In the genomic region with DNA sequence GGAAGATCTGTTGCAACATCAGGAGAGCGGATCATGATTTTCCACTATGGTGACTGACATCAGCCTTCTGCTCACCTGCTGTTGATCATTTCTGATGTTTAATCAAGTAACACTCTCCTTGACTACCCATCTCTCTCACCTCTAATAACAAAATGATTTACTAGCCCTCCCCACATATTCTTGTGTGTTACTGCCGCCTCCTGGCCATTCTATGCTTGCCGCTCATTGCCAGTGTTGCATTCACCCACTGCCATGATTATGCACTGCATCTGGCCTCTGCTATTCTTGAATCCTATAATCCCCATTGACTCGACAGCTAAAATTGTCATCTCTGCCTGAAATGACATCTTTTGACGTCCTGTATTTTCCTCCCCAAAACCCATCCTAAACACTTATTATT, we compare ENCODE assay signal across 13 cellular contexts.
DNase-seq lines count a peak whose midpoint lies in the region; ATAC-seq and TF ChIP-seq lines count a peak whose summit lies in the region.
"Had no signal": no experiment of that assay in that cellular context is flagged by ENCODE, and none has a peak within 500 bp of the region (broad histone marks: within the 10 kb centered on the region; RNA-seq: fewer than 3 reads in every experiment).

No MANE protein-coding gene starts in this region.

- H3K27ac Mint-ChIP-seq in Caco-2 (ENCODE audit: unreplicated experiment) = no peak overlapping the region

- no peaks in the 10 kb centered on the region for H3K79me2 ChIP-seq in HCT116 (ENCODE audit: insufficient read depth, low read length)

- H3K9ac ChIP-seq in HCT116 (ENCODE audit: low read length) = no peak overlapping the region

- no peak overlapping the region for H3K4me2 ChIP-seq in HCT116 (ENCODE audit: low read length)

- H2AFZ ChIP-seq in HCT116 (ENCODE audit: low read depth, low read length, poor library complexity, severe bottlenecking) = no peak overlapping the region

- no TSS peak for BruUV-seq in Caco-2 (replicated peaks; lab: Mats Ljungman, UMichigan)
- no TSS peak for BruUV-seq in HCT116 (replicated peaks; lab: Mats Ljungman, UMichigan)

- H3K27me3 Mint-ChIP-seq in Caco-2 (ENCODE audit: insufficient read depth, unreplicated experiment) = peaks cover 2% of the 10 kb centered on the region

- H3K27me3 ChIP-seq in Caco-2 (replicated peaks; ENCODE audit: control insufficient read depth, insufficient read depth, low read length) (no peaks in the 10 kb centered on the region), HCT116 (ENCODE audit: insufficient read depth, low read length) (no peaks in the 10 kb centered on the region)
- H3K27me3 ChIP-seq: body of pancreas had no signal

- H3K9me3 Mint-ChIP-seq in Caco-2 (ENCODE audit: unreplicated experiment) = no peaks in the 10 kb centered on the region

- intact Hi-C loops in Caco-2 (cut with micrococcal nuclease; ENCODE audit: unreplicated experiment) = no loop called here
- intact Hi-C loops in HCT116 (cut with micrococcal nuclease) = no loop called here
- intact Hi-C loops in sciatic nerve (cut with DNase I) = no loop called here

- TF ChIP-seq POLR2A in HCT116 (IDR thresholded peaks at IDR 0.05; ENCODE audit: borderline replicate concordance, extremely low read depth, insufficient read depth, insufficient read length) = no peak

- CTCF ChIA-PET in Caco-2 (lab: Charles Lee) (no interaction called here), HCT116 (lab: Charles Lee) (interaction anchor here (0.7 kb wide), 1 partner anchor 812 kb away, joined by 3 read pairs; no protein-coding TSS in a partner anchor)

- H3K36me3 Mint-ChIP-seq in Caco-2 (ENCODE audit: insufficient read depth, unreplicated experiment) = no peaks in the 10 kb centered on the region

- TF ChIP-seq CTCF in Caco-2 (IDR thresholded peaks at IDR 0.05; ENCODE audit: insufficient read depth in 1 of 2, low read depth in 1 of 2, low read length in 1 of 2, severe bottlenecking in 1 of 2, unreplicated experiment in 1 of 2) (peak; percentile 39 to 47), HCT116 (IDR thresholded peaks at IDR 0.05 in 2 of 3, conservative IDR thresholded peaks at IDR 0.05 in 1 of 3; ENCODE audit: borderline replicate concordance in 1 of 3, insufficient read depth in 1 of 3, low read depth in 2 of 3, low read length in 2 of 3) (peak in 2 of 3 experiments; percentile 7 to 43; a peak in 2 of 6 replicates)

- peak; percentile 31 for TF ChIP-seq RAD21 in HCT116 (IDR thresholded peaks at IDR 0.05; ENCODE audit: low read depth)

- H3K27ac ChIP-seq in HCT116 (ENCODE audit: low read depth, low read length) = no peak overlapping the region
- H3K27ac ChIP-seq: body of pancreas had no signal

- H3K4me1 ChIP-seq in Caco-2 (no peaks in the 10 kb centered on the region), HCT116 (ENCODE audit: control insufficient read depth in 1 of 2, insufficient read depth in 2 of 2, low read length in 2 of 2) (no peaks in the 10 kb centered on the region)
- H3K4me1 ChIP-seq: body of pancreas had no signal

- no peak overlapping the region for H3K4me3 Mint-ChIP-seq in Caco-2 (ENCODE audit: unreplicated experiment)

- ATAC-seq in HCT116 = peak; percentile 42; the same call in 1 of the 2 replicates
- ATAC-seq in GM19328 (IDR thresholded peaks at IDR 0.05; ENCODE audit: unreplicated experiment) = no peak
- no peak for ATAC-seq in HG03565 (IDR thresholded peaks at IDR 0.05; ENCODE audit: unreplicated experiment)
- ATAC-seq in sciatic nerve = no peak
- ATAC-seq: body of pancreas had no signal

- no peaks in the 10 kb centered on the region for H4K20me1 ChIP-seq in HCT116 (ENCODE audit: insufficient read depth)

- peak in 1 of 2 experiments; percentile 28 for DNase-seq in Caco-2
- no peak for DNase-seq in HCT116 (ENCODE audit: low read depth, low spot score)
- DNase-seq in SK-MEL-5 (ENCODE audit: low read depth, low spot score) = peak; percentile 60
- peak; percentile 27 for DNase-seq in iPS-NIHi11 (ENCODE audit: low spot score)
- DNase-seq in activated CD4-positive, CD25-positive, alpha-beta regulatory T cell treated with anti-CD3 and anti-CD28 coated beads, Interleukin-2, amount 50 U/mL, for 72 hours = no peak
- no peak for DNase-seq in sciatic nerve (ENCODE audit: low spot score)
- DNase-seq: activated T-cell treated with anti-CD3 and anti-CD28 coated beads, Interleukin-2, amount 50 U/mL, for 48 hours; body of pancreas; COR-L47; MV-4-11; small intestine had no signal

- RAD21 ChIA-PET in HCT116 (lab: Charles Lee; ENCODE audit: low non-redundant PET in 1 of 2, low total read pairs in 2 of 2, uncharacterized antibody in 2 of 2, unreplicated experiment in 2 of 2) = interaction anchor here in 1 of 2 experiments (0.5 kb wide), 1 partner anchor 901 kb away, joined by 3 read pairs; no protein-coding TSS in a partner anchor

- H3K4me1 Mint-ChIP-seq in Caco-2 (ENCODE audit: low read depth, unreplicated experiment) = no peaks in the 10 kb centered on the region

- in situ Hi-C loops in SK-MEL-5 (cut with HindIII; ENCODE audit: low pct_unique_long_range_greater_than_20kb, low sequenced_read_pairs) = no loop called here

- H3K4me3 ChIP-seq in Caco-2 (ENCODE audit: low read depth, low read length) = no peak overlapping the region
- no peak overlapping the region for H3K4me3 ChIP-seq in HCT116 (replicated peaks in 1 of 2; ENCODE audit: low read depth in 1 of 2, low read length in 2 of 2)
- H3K4me3 ChIP-seq: body of pancreas had no signal

- H3K9me3 ChIP-seq in Caco-2 = no peaks in the 10 kb centered on the region
- no peaks in the 10 kb centered on the region for H3K9me3 ChIP-seq in HCT116 (ENCODE audit: control insufficient read depth in 1 of 2, insufficient read depth in 1 of 2, low read depth in 1 of 2, low read length in 2 of 2)
- H3K9me3 ChIP-seq: body of pancreas had no signal

- H3K36me3 ChIP-seq in Caco-2 (ENCODE audit: control insufficient read depth, insufficient read depth, low read length) (no peaks in the 10 kb centered on the region), HCT116 (ENCODE audit: control insufficient read depth in 1 of 2, insufficient read depth in 2 of 2, low read length in 2 of 2) (no peaks in the 10 kb centered on the region)

- no peaks in the 10 kb centered on the region for H3K9me2 ChIP-seq in HCT116 (ENCODE audit: insufficient read depth)

- POLR2A ChIA-PET in Caco-2 (lab: Charles Lee) = no interaction called here
- POLR2A ChIA-PET in HCT116 (lab: Charles Lee) = no interaction called here

TF ChIP-seq in HCT116, 20 proteins besides CTCF, POLR2A, EP300 and RAD21:
- TF ChIP-seq YY1 (IDR thresholded peaks at IDR 0.05; ENCODE audit: extremely low read depth, insufficient replicate concordance, low read depth, low read length) (no peak), ELF1 (IDR thresholded peaks at IDR 0.05; ENCODE audit: borderline replicate concordance, low read depth) (no peak), SP1 (IDR thresholded peaks at IDR 0.05; ENCODE audit: low read depth) (no peak), EGR1 (IDR thresholded peaks at IDR 0.05; ENCODE audit: low read depth) (no peak), TCF7L2 (IDR thresholded peaks at IDR 0.05; ENCODE audit: borderline replicate concordance, extremely low read depth, insufficient read depth, insufficient read length) (no peak), ZFX (IDR thresholded peaks at IDR 0.05) (no peak), CBX3 (IDR thresholded peaks at IDR 0.05; ENCODE audit: low read depth) (no peak), EZH2phosphoT487 (IDR thresholded peaks at IDR 0.05; ENCODE audit: borderline replicate concordance) (no peak)
- TF ChIP-seq, protein P1, sequence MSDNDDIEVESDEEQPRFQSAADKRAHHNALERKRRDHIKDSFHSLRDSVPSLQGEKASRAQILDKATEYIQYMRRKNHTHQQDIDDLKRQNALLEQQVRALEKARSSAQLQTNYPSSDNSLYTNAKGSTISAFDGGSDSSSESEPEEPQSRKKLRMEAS (IDR thresholded peaks at IDR 0.05) = no peak
- TF ChIP-seq, protein P2, sequence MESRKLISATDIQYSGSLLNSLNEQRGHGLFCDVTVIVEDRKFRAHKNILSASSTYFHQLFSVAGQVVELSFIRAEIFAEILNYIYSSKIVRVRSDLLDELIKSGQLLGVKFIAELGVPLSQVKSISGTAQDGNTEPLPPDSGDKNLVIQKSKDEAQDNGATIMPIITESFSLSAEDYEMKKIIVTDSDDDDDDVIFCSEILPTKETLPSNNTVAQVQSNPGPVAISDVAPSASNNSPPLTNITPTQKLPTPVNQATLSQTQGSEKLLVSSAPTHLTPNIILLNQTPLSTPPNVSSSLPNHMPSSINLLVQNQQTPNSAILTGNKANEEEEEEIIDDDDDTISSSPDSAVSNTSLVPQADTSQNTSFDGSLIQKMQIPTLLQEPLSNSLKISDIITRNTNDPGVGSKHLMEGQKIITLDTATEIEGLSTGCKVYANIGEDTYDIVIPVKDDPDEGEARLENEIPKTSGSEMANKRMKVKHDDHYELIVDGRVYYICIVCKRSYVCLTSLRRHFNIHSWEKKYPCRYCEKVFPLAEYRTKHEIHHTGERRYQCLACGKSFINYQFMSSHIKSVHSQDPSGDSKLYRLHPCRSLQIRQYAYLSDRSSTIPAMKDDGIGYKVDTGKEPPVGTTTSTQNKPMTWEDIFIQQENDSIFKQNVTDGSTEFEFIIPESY (IDR thresholded peaks at IDR 0.05; ENCODE audit: extremely low read depth, insufficient replicate concordance, low read length) = no peak
TF ChIP-seq in HCT116: peak in this region for 0.

Comparison
In these comparisons a context has a peak if more than half of its experiments do, and no peak if none do; other contexts are left out.
1. DNase-seq: peak in SK-MEL-5 (single experiment) and iPS-NIHi11 (single experiment); none in HCT116 (single experiment), activated CD4-positive, CD25-positive, alpha-beta regulatory T cell treated with anti-CD3 and anti-CD28 coated beads, Interleukin-2, amount 50 U/mL, for 72 hours (single experiment) and sciatic nerve (single experiment).